In genomic region chr11:122294041-122294440, GRCh38 we compare ENCODE assay signal across 34 cellular contexts.
"Had no signal": no experiment of that assay in that cellular context is flagged by ENCODE, and none has a peak within 500 bp of the region (broad histone marks: within the 10 kb centered on the region; RNA-seq: fewer than 3 reads in every experiment).

No MANE protein-coding gene starts in this region.

- H3K9me3 ChIP-seq: adrenal gland, body of pancreas had no signal

- H3K4me3 Mint-ChIP-seq: activated B cell treated with CpG ODN at 0.5 μM for 24 hours; activated CD4-positive, alpha-beta memory T cell treated with anti-CD3 and anti-CD28 coated beads for 36 hours; activated CD4-positive, alpha-beta T cell treated with anti-CD3 and anti-CD28 coated beads, Interleukin-2, amount 10 ng/mL, durations not matched to agents 24 days and 14 days; activated CD8-positive, alpha-beta T cell treated with anti-CD3 and anti-CD28 coated beads for 36 hours; activated naive CD4-positive, alpha-beta T cell treated with anti-CD3 and anti-CD28 coated beads for 36 hours; activated naive CD8-positive, alpha-beta T cell treated with anti-CD3 and anti-CD28 coated beads for 36 hours; activated T-cell treated with anti-CD3 and anti-CD28 coated beads, Interleukin-2, amount 50 U/mL, for 4 hours; activated T-cell treated with anti-CD3 and anti-CD28 coated beads, Interleukin-2, amount 50 U/mL, for 72 hours; activated T-helper 1 cell treated with anti-CD3 and anti-CD28 coated beads, Interleukin-12 subunit alpha, Interleukin-12 subunit beta, Interleukin-2, Interleukin-4 antibody, amounts not matched to agents 30 ng/mL and 10 ng/mL and 1 ng/mL, durations not matched to agents 14 hours and 24 hours and 36 hours; activated T-helper 17 cell treated with anti-CD3 and anti-CD28 coated beads, Interleukin-2, amount 50 U/mL, for 72 hours; central memory CD8-positive, alpha-beta T cell; T-helper 1 cell treated with Interleukin-12 subunit alpha and Interleukin-12 subunit beta and Interleukin-4 antibody, amounts not matched to agents 30 μg/mL and 1 μg/mL, for 36 hours; T-helper 2 cell treated with Interferon-gamma antibody and Interleukin-4, amounts not matched to agents 5 μg/mL and 100 μg/mL, for 36 hours had no signal

- H3K4me1 ChIP-seq: adrenal gland, body of pancreas had no signal

- H3K27me3 Mint-ChIP-seq: activated B cell treated with CpG ODN at 0.5 μM for 24 hours; activated CD4-positive, alpha-beta memory T cell treated with anti-CD3 and anti-CD28 coated beads for 36 hours; activated CD4-positive, alpha-beta T cell treated with anti-CD3 and anti-CD28 coated beads, Interleukin-2, amount 10 ng/mL, durations not matched to agents 24 days and 14 days; activated CD8-positive, alpha-beta T cell treated with anti-CD3 and anti-CD28 coated beads for 36 hours; activated T-helper 17 cell treated with anti-CD3 and anti-CD28 coated beads, Interleukin-2, amount 50 U/mL, for 72 hours; central memory CD8-positive, alpha-beta T cell had no signal

- H3K27ac ChIP-seq: adrenal gland, body of pancreas, cardiac muscle cell, VCaP had no signal

- H3K36me3 Mint-ChIP-seq: activated CD4-positive, alpha-beta memory T cell treated with anti-CD3 and anti-CD28 coated beads for 36 hours; activated naive CD4-positive, alpha-beta T cell treated with anti-CD3 and anti-CD28 coated beads, Interleukin-2, amount 50 U/mL, for 72 hours; activated naive CD8-positive, alpha-beta T cell treated with anti-CD3 and anti-CD28 coated beads for 36 hours had no signal

- H3K36me3 ChIP-seq: adrenal gland had no signal

- H3K4me3 ChIP-seq: adrenal gland, body of pancreas, cardiac muscle cell had no signal

- H3K9me3 Mint-ChIP-seq: T-helper 2 cell treated with Interferon-gamma antibody and Interleukin-4, amounts not matched to agents 5 μg/mL and 100 μg/mL, for 36 hours had no signal

- H3K4me1 Mint-ChIP-seq: activated B cell treated with CpG ODN at 0.5 μM for 24 hours; activated CD4-positive, alpha-beta T cell treated with anti-CD3 and anti-CD28 coated beads, Interleukin-2, amount 10 ng/mL, durations not matched to agents 24 days and 14 days; activated naive CD8-positive, alpha-beta T cell treated with anti-CD3 and anti-CD28 coated beads for 36 hours; activated T-helper 17 cell treated with anti-CD3 and anti-CD28 coated beads, Interleukin-2, amount 50 U/mL, for 72 hours; central memory CD8-positive, alpha-beta T cell had no signal

- H3K27me3 ChIP-seq: adrenal gland, body of pancreas, cardiac muscle cell had no signal

- ATAC-seq: activated CD8-positive, alpha-beta T cell treated with anti-CD3 and anti-CD28 coated beads for 36 hours; activated naive CD4-positive, alpha-beta T cell treated with anti-CD3 and anti-CD28 coated beads, Interleukin-2, amount 50 U/mL, for 72 hours; activated T-cell treated with anti-CD3 and anti-CD28 coated beads, Interleukin-2, amount 50 U/mL, for 4 hours; activated T-cell treated with anti-CD3 and anti-CD28 coated beads, Interleukin-2, amount 50 U/mL, for 72 hours; activated T-helper 17 cell treated with anti-CD3 and anti-CD28 coated beads, Interleukin-2, amount 50 U/mL, for 72 hours; body of pancreas had no signal

- DNase-seq: activated B cell treated with CpG ODN at 0.5 μM for 24 hours; activated CD4-positive, alpha-beta memory T cell treated with anti-CD3 and anti-CD28 coated beads for 36 hours; activated CD4-positive, alpha-beta T cell treated with anti-CD3 and anti-CD28 coated beads for 4 hours; activated CD4-positive, alpha-beta T cell treated with anti-CD3 and anti-CD28 coated beads, Interleukin-2, amount 10 ng/mL, durations not matched to agents 24 days and 14 days; activated CD4-positive, alpha-beta T cell treated with anti-CD3 and anti-CD28 coated beads, Interleukin-2, amount 50 U/mL, for 1 hour; activated CD4-positive, alpha-beta T cell treated with anti-CD3 and anti-CD28 coated beads, Interleukin-2, amount 50 U/mL, for 4 hours; activated CD4-positive, CD25-positive, alpha-beta regulatory T cell treated with anti-CD3 and anti-CD28 coated beads, Interleukin-2, amount 50 U/mL, for 72 hours; activated CD8-positive, alpha-beta memory T cell treated with anti-CD3 and anti-CD28 coated beads, Interleukin-2, amount 50 U/mL, for 4 hours; activated CD8-positive, alpha-beta T cell treated with anti-CD3 and anti-CD28 coated beads for 36 hours; activated effector memory CD4-positive, alpha-beta T cell treated with anti-CD3 and anti-CD28 coated beads, Interleukin-2, amount 50 U/mL, for 16 hours; activated gamma-delta T cell treated with Interleukin-2 at 50 U/mL for 16 hours; activated naive CD4-positive, alpha-beta T cell; activated naive CD4-positive, alpha-beta T cell treated with anti-CD3 and anti-CD28 coated beads for 36 hours; activated naive CD4-positive, alpha-beta T cell treated with anti-CD3 and anti-CD28 coated beads, Interleukin-2, amount 50 U/mL, for 16 hours; activated naive CD8-positive, alpha-beta T cell treated with anti-CD3 and anti-CD28 coated beads for 36 hours; activated T-cell treated with anti-CD3 and anti-CD28 coated beads for 4 hours; activated T-cell treated with anti-CD3 and anti-CD28 coated beads, Interleukin-2, amount 50 U/mL, for 1 hour; activated T-cell treated with anti-CD3 and anti-CD28 coated beads, Interleukin-2, amount 50 U/mL, for 4 hours; activated T-cell treated with anti-CD3 and anti-CD28 coated beads, Interleukin-2, amount 50 U/mL, for 72 hours; amniotic stem cell; aorta; body of pancreas; cerebellar nuclear complex; T-helper 2 cell; T-helper 9 cell had no signal

- H3K27ac Mint-ChIP-seq: activated B cell treated with CpG ODN at 0.5 μM for 24 hours; activated CD4-positive, alpha-beta memory T cell treated with anti-CD3 and anti-CD28 coated beads for 36 hours; activated CD4-positive, alpha-beta T cell treated with anti-CD3 and anti-CD28 coated beads, Interleukin-2, amount 10 ng/mL, durations not matched to agents 24 days and 14 days; activated CD8-positive, alpha-beta T cell treated with anti-CD3 and anti-CD28 coated beads for 36 hours; activated naive CD4-positive, alpha-beta T cell treated with anti-CD3 and anti-CD28 coated beads for 36 hours; activated naive CD4-positive, alpha-beta T cell treated with anti-CD3 and anti-CD28 coated beads, Interleukin-2, amount 50 U/mL, for 72 hours; activated naive CD8-positive, alpha-beta T cell treated with anti-CD3 and anti-CD28 coated beads for 36 hours; activated T-cell treated with anti-CD3 and anti-CD28 coated beads, Interleukin-2, amount 50 U/mL, for 72 hours; activated T-helper 1 cell treated with anti-CD3 and anti-CD28 coated beads, Interleukin-12 subunit alpha, Interleukin-12 subunit beta, Interleukin-2, Interleukin-4 antibody, amounts not matched to agents 30 ng/mL and 10 ng/mL and 1 ng/mL, durations not matched to agents 14 hours and 24 hours and 36 hours; activated T-helper 17 cell treated with anti-CD3 and anti-CD28 coated beads, Interleukin-2, amount 50 U/mL, for 72 hours; T-helper 1 cell treated with Interleukin-12 subunit alpha and Interleukin-12 subunit beta and Interleukin-4 antibody, amounts not matched to agents 30 μg/mL and 1 μg/mL, for 36 hours; T-helper 2 cell treated with Interferon-gamma antibody and Interleukin-4, amounts not matched to agents 5 μg/mL and 100 μg/mL, for 36 hours had no signal
